Comparison of ENCODE assay signal across 8 cellular contexts in the genomic region with DNA sequence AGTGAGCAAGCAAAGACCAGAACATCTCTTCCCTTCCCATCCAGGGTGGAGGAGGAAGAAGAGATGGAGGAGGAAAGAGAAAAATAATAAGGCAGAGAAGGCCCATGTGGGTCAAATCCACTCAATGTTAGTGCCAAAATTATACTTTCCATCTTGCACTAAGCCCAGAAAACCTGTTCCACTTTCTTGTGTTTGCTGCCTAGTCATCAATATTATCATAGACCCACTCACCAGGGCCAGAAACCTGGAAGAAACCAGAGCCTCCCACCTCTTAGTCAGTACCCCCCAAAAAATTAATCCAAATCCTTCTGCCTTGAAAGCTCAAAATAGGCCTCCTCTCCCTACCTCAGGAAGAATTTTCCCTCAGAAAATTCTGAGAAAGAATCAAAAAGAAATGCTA.
"Had no signal": no experiment of that assay in that cellular context is flagged by ENCODE, and none has a peak within 500 bp of the region (broad histone marks: within the 10 kb centered on the region; RNA-seq: fewer than 3 reads in every experiment).

No MANE protein-coding gene starts in this region.

- DNase-seq: GDM1, GF-D8 had no signal

- H3K4me3 ChIP-seq: GM12878 had no signal

- ATAC-seq: GM12878 had no signal

- FAIRE-seq: G401.6, GM12878, GM12891, GM12892, GM18507, GM19239 had no signal
